Comparison of ENCODE assay signal across 21 cellular contexts in the genomic region with DNA sequence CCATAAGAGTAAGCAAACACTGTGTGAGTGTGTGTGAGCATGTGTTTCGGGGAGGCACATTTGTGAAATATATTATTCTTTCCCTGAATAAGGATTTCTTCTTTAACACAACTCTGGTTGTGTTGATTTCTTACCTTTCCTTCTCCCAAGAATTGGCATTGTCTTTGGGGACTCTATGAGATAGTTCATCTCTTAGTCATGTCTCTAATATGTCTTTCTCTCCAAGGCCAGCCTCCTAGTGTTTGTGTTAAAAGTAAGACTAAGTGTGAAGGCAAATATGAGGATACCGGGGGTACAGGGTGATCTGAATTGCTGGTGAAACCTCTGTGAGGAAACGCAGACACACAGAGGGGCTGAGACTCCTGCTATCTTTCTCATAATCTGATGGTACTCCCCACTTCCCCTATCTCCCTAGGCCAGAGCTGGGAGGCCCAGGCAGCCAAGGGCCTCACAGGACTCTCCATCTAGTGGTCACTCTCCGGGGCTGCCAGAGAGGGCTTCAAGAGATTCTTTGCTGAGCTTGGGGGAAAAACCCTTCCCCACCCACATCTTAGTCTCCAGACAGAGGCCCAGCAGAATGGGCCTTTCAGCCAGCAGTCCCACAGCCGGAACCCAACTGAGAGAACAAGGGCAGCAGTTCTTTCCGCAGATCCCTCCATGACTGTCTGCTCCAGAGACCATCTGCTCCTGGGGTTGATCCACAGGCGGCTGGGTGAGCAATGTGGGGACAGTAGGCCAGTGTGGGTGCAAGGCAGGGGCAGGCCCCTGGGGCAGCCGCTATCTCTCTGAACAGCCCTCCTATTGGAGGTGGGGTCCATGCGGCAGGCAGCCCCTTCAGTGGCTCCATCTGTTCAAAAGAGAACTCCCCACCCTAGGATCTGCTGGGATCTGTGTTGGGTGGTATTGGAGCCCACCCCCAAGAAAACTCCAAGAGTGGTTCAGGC. TPM values are rescaled to one million over a fixed set of nuclear protein-coding genes. Genes with fewer than 3 reads are reported as not detected.
DNase-seq lines count a peak whose midpoint lies in the region; ATAC-seq and TF ChIP-seq lines count a peak whose summit lies in the region.
"Had no signal": no experiment of that assay in that cellular context is flagged by ENCODE, and none has a peak within 500 bp of the region (broad histone marks: within the 10 kb centered on the region; RNA-seq: fewer than 3 reads in every experiment).

No MANE protein-coding gene starts in this region.

- H4K8ac ChIP-seq in H9 (replicated peaks; ENCODE audit: insufficient read length, low read depth, low read length), result no peak overlapping the region

- H3K18ac ChIP-seq in H9 (ENCODE audit: insufficient read length, low read depth, low read length), result no peak overlapping the region

- peaks cover 6 to 20% of the 10 kb centered on the region in 2 experiments; a peak in 3 of 4 replicates for H3K4me1 Mint-ChIP-seq in H9
- peaks cover 11 to 26% (median 11%) of the 10 kb centered on the region in 3 donors for H3K4me1 Mint-ChIP-seq in CD8-positive, alpha-beta memory T cell
- H3K4me1 Mint-ChIP-seq: neural progenitor cell had no signal

- H3K23ac ChIP-seq in H9 (ENCODE audit: insufficient read length, low read depth, low read length), result no peak overlapping the region

- peaks cover 11% of the 10 kb centered on the region for H3K36me3 ChIP-seq in SJSA1
- no peaks in the 10 kb centered on the region for H3K36me3 ChIP-seq in iPS-15b (ENCODE audit: control insufficient read depth, insufficient read depth, low read length)
- H3K36me3 ChIP-seq in CD8-positive, alpha-beta memory T cell (ENCODE audit: insufficient read depth, low read length), result no peaks in the 10 kb centered on the region
- H3K36me3 ChIP-seq: gastroesophageal sphincter, neural progenitor cell, suprapubic skin had no signal

- H2AK5ac ChIP-seq in H9 (ENCODE audit: insufficient read length, low read length), result no peak overlapping the region

- no peak overlapping the region for H3T11ph ChIP-seq in H9 (ENCODE audit: low read length)

- no peak overlapping the region for H2BK5ac ChIP-seq in H9 (ENCODE audit: insufficient read length, low read length)

- H3K4me3 Mint-ChIP-seq in H9, result no peak overlapping the region
- peak overlapping the region in 2 of 7 donors; percentile 6 to 52 for H3K4me3 Mint-ChIP-seq in CD8-positive, alpha-beta memory T cell
- H3K4me3 Mint-ChIP-seq: neural progenitor cell had no signal

- H4K91ac ChIP-seq in H9 (ENCODE audit: insufficient read length, low read depth, low read length), result no peak overlapping the region

- H3K9ac ChIP-seq in H9 (ENCODE audit: extremely low read depth, insufficient read length, low read length) (no peak overlapping the region), iPS-15b (ENCODE audit: low read depth, low read length) (no peak overlapping the region)
- H3K9ac ChIP-seq: KMS-11, neural progenitor cell had no signal

- H3K36me3 Mint-ChIP-seq in H9 (ENCODE audit: insufficient read depth in 1 of 3, low read depth in 3 of 3), result no peaks in the 10 kb centered on the region
- no peaks in the 10 kb centered on the region for H3K36me3 Mint-ChIP-seq in CD8-positive, alpha-beta memory T cell
- H3K36me3 Mint-ChIP-seq: neural progenitor cell had no signal

- CTCF ChIA-PET in CD8-positive, alpha-beta memory T cell (lab: Charles Lee), result no interaction called here

- no peak overlapping the region for H3K56ac ChIP-seq in H9 (ENCODE audit: insufficient read length, low read depth, low read length)

- H3K14ac ChIP-seq in H9 (ENCODE audit: insufficient read depth, low read length), result no peak overlapping the region

- 0 out of 3 replicates have a peak, but pooled peaks have one; percentile 16 for TF ChIP-seq CTCF in H9 (conservative IDR thresholded peaks at IDR 0.05)

- WGBS in H9 (ENCODE audit: extremely low coverage, insufficient read length, low lambda C conversion rate), result no CpG with 5 or more reads among the region's 9 CpGs

- no peaks in the 10 kb centered on the region for H3K79me2 ChIP-seq in H9 (ENCODE audit: insufficient read depth, low read length)

- H3K4me2 ChIP-seq in H9 (ENCODE audit: insufficient read depth, insufficient read length, low read length), result no peak overlapping the region
- H3K4me2 ChIP-seq: KMS-11, neural progenitor cell, PC-9 had no signal

- H3K9me3 ChIP-seq in H9 (ENCODE audit: control insufficient read depth, low read depth, low read length) (no peaks in the 10 kb centered on the region), SJSA1 (replicated peaks) (no peaks in the 10 kb centered on the region), iPS-15b (ENCODE audit: control insufficient read depth, insufficient read depth, low read length) (no peaks in the 10 kb centered on the region)
- H3K9me3 ChIP-seq in CD8-positive, alpha-beta memory T cell (ENCODE audit: low read length), result no peaks in the 10 kb centered on the region
- H3K9me3 ChIP-seq: suprapubic skin had no signal

- H4K20me1 ChIP-seq in H9 (ENCODE audit: control insufficient read depth, insufficient read depth, insufficient read length), result no peaks in the 10 kb centered on the region

- H3K27ac ChIP-seq in H9 (ENCODE audit: insufficient read length, low read depth, low read length) (no peak overlapping the region), SJSA1 (no peak overlapping the region)
- H3K27ac ChIP-seq in CD8-positive, alpha-beta memory T cell (ENCODE audit: low read depth, low read length), result no peak overlapping the region
- H3K27ac ChIP-seq: gastroesophageal sphincter, KMS-11, neural progenitor cell, PC-9, suprapubic skin had no signal

- no peak overlapping the region for H3K4me3 ChIP-seq in SJSA1
- H3K4me3 ChIP-seq in iPS-15b (ENCODE audit: low read depth, low read length), result peak overlapping the region; percentile 30
- no peak overlapping the region for H3K4me3 ChIP-seq in CD8-positive, alpha-beta memory T cell (ENCODE audit: low read length)
- H3K4me3 ChIP-seq: gastroesophageal sphincter, neural progenitor cell, PC-9, suprapubic skin had no signal

- no peaks in the 10 kb centered on the region for H3K4me1 ChIP-seq in H9 (ENCODE audit: insufficient read depth, low read length)
- peaks cover 20% of the 10 kb centered on the region for H3K4me1 ChIP-seq in SJSA1 (replicated peaks)
- no peaks in the 10 kb centered on the region for H3K4me1 ChIP-seq in iPS-15b (ENCODE audit: control insufficient read depth, insufficient read depth, low read length)
- peaks cover 8% of the 10 kb centered on the region for H3K4me1 ChIP-seq in CD8-positive, alpha-beta memory T cell (ENCODE audit: insufficient read depth, low read length)
- H3K4me1 ChIP-seq: neural progenitor cell had no signal

- H3K27me3 ChIP-seq in H9 (ENCODE audit: insufficient read depth, low read length), result peaks cover 99% of the 10 kb centered on the region
- H3K27me3 ChIP-seq in SJSA1 (replicated peaks), result no peaks in the 10 kb centered on the region
- H3K27me3 ChIP-seq in iPS-15b (ENCODE audit: control insufficient read depth, insufficient read depth, low read length), result peaks cover 100% of the 10 kb centered on the region
- H3K27me3 ChIP-seq in CD8-positive, alpha-beta memory T cell (ENCODE audit: insufficient read depth, low read length, poor library complexity, severe bottlenecking), result peaks cover 91% of the 10 kb centered on the region

- no peak for DNase-seq in H9
- DNase-seq in SJSA1 (ENCODE audit: low read depth in 1 of 2, low spot score in 2 of 2), result peak; percentile 53 to 69
- no peak for DNase-seq in CD8-positive, alpha-beta memory T cell
- no peak for DNase-seq in ureter (ENCODE audit: low spot score)
- DNase-seq: activated CD4-positive, alpha-beta T cell treated with anti-CD3 and anti-CD28 coated beads for 48 hours; activated effector memory CD4-positive, alpha-beta T cell treated with Interleukin-2 at 50 U/mL for 16 hours; NCI-H524 treated with DMSO at 0.1 percent for 48 hours; T1000 had no signal

- H2AFZ ChIP-seq in H9 (ENCODE audit: low read length), result no peak overlapping the region
- H2AFZ ChIP-seq: neural progenitor cell, PC-9 had no signal

- no peak overlapping the region for H2BK20ac ChIP-seq in H9 (ENCODE audit: low read depth, low read length, poor library complexity, severe bottlenecking)

- ATAC-seq in HG02970 (IDR thresholded peaks at IDR 0.05; ENCODE audit: low FRiP score, unreplicated experiment), result no peak
- ATAC-seq: gastroesophageal sphincter, HCT116, left lobe of liver had no signal

- no peak overlapping the region for H4K5ac ChIP-seq in H9 (ENCODE audit: insufficient read length, low read depth, low read length)

- H3K23me2 ChIP-seq in H9 (ENCODE audit: insufficient read length, low read depth, low read length, poor library complexity, severe bottlenecking), result no peaks in the 10 kb centered on the region

- H2BK12ac ChIP-seq in H9 (ENCODE audit: insufficient read length, low read depth, low read length), result no peak overlapping the region

- H2BK120ac ChIP-seq in H9 (ENCODE audit: low read depth, low read length, poor library complexity, severe bottlenecking), result no peak overlapping the region

- H2BK15ac ChIP-seq in H9 (ENCODE audit: low read depth, low read length), result no peak overlapping the region

- peaks cover 0 to 6% of the 10 kb centered on the region in 2 experiments; a peak in 4 of 5 replicates for H3K9me3 Mint-ChIP-seq in H9
- H3K9me3 Mint-ChIP-seq in CD8-positive, alpha-beta memory T cell, result peaks cover 0 to 5% (median 3%) of the 10 kb centered on the region in 5 donors

- H3K27ac Mint-ChIP-seq in H9, result no peak overlapping the region; a peak in 1 of 7 replicates
- H3K27ac Mint-ChIP-seq in CD8-positive, alpha-beta memory T cell, result peak overlapping the region in 2 of 8 donors; percentile 43 to 68
- H3K27ac Mint-ChIP-seq: neural progenitor cell had no signal

- no peak overlapping the region for H3K4ac ChIP-seq in H9 (ENCODE audit: low read depth, low read length)

- peaks cover 100% of the 10 kb centered on the region for H3K27me3 Mint-ChIP-seq in H9 (ENCODE audit: low read depth)
- H3K27me3 Mint-ChIP-seq in CD8-positive, alpha-beta memory T cell, result peaks cover 95 to 100% of the 10 kb centered on the region in 2 donors

- POLR2A ChIA-PET in CD8-positive, alpha-beta memory T cell (lab: Charles Lee), result no interaction called here

- no peaks in the 10 kb centered on the region for H3K79me1 ChIP-seq in H9 (ENCODE audit: insufficient read depth, low read depth, low read length, poor library complexity, severe bottlenecking)

RNA-seq across cellular contexts. Expression of gene HOXC12, which starts 5.8 kb away (rescaled TPM):
- total RNA-seq in H9 (2021) (not detected in 2 replicates), ureter (not detected)
- 8.6 and 11.0 TPM in 2 replicates for total RNA-seq in SJSA1 (2014; rRNA removed; shearing (Covaris generic))
- not detected for total RNA-seq in CD8-positive, alpha-beta memory T cell
- not detected for polyA plus RNA-seq in CD8-positive, alpha-beta memory T cell
- total RNA-seq: bronchial epithelial cell, dermis microvascular lymphatic vessel endothelial cell, gastroesophageal sphincter, left lobe of liver had no signal
- polyA plus RNA-seq: esophagus had no signal

RNA-seq across cellular contexts. Expression of gene HOXC13, which starts 10.3 kb away (rescaled TPM):
- 0.11 TPM in 1 of 2 replicates, not detected in the other for total RNA-seq in H9 (2021)
- 6.0 and 7.2 TPM in 2 replicates for total RNA-seq in SJSA1 (2014; rRNA removed; shearing (Covaris generic))
- not detected for total RNA-seq in CD8-positive, alpha-beta memory T cell
- not detected for polyA plus RNA-seq in CD8-positive, alpha-beta memory T cell
- total RNA-seq in ureter, result 0.21 TPM
- total RNA-seq: bronchial epithelial cell, dermis microvascular lymphatic vessel endothelial cell, gastroesophageal sphincter, left lobe of liver had no signal

RNA-seq across cellular contexts. Expression of gene HOXC11, which starts 24.0 kb away (rescaled TPM):
- total RNA-seq in H9 (2021), result not detected in 2 replicates
- total RNA-seq in SJSA1 (2014; rRNA removed; shearing (Covaris generic)), result 4.3 and 4.6 TPM in 2 replicates
- not detected for total RNA-seq in CD8-positive, alpha-beta memory T cell
- polyA plus RNA-seq in CD8-positive, alpha-beta memory T cell, result not detected
- total RNA-seq in ureter, result 1.7 TPM
- total RNA-seq: bronchial epithelial cell, dermis microvascular lymphatic vessel endothelial cell, gastroesophageal sphincter, left lobe of liver had no signal
- polyA plus RNA-seq: adipose tissue, esophagus had no signal

RNA-seq across cellular contexts. Expression of gene HOTAIR, which starts 25.8 kb away (rescaled TPM):
- total RNA-seq in H9 (2021) (not detected in 2 replicates), ureter (6.6 TPM)
- total RNA-seq in SJSA1 (2014; rRNA removed; shearing (Covaris generic)), result 11.1 and 13.5 TPM in 2 replicates
- not detected for total RNA-seq in CD8-positive, alpha-beta memory T cell
- not detected for polyA plus RNA-seq in CD8-positive, alpha-beta memory T cell
- total RNA-seq: bronchial epithelial cell, dermis microvascular lymphatic vessel endothelial cell, left lobe of liver had no signal
- polyA plus RNA-seq: adipose tissue, esophagus had no signal

RNA-seq across cellular contexts. Expression of gene HOXC10, which starts 36.0 kb away (rescaled TPM):
- total RNA-seq in H9 (2021), result not detected in 2 replicates
- 3.2 and 7.5 TPM in 2 replicates for total RNA-seq in SJSA1 (2014; rRNA removed; shearing (Covaris generic))
- total RNA-seq in CD8-positive, alpha-beta memory T cell, result not detected
- not detected for polyA plus RNA-seq in CD8-positive, alpha-beta memory T cell
- 8.5 TPM for total RNA-seq in ureter
- total RNA-seq: bronchial epithelial cell, dermis microvascular lymphatic vessel endothelial cell, gastroesophageal sphincter had no signal

Comparison
In these comparisons a context has a peak if more than half of its experiments do, and no peak if none do; other contexts are left out.
1. DNase-seq: peak in SJSA1 (2 of 2); none in H9 (single experiment), CD8-positive, alpha-beta memory T cell (0 of 5) and ureter (single experiment).